Comparison of ENCODE assay signal across 25 cellular contexts in genomic region chr2:217149087-217149660, GRCh38.
"Had no signal": no experiment of that assay in that cellular context is flagged by ENCODE, and none has a peak within 500 bp of the region (broad histone marks: within the 10 kb centered on the region; RNA-seq: fewer than 3 reads in every experiment).

No MANE protein-coding gene starts in this region.

- ATAC-seq: activated T-helper 17 cell treated with anti-CD3 and anti-CD28 coated beads, Interleukin-2, amount 50 U/mL, for 72 hours; PC-3 had no signal

- DNase-seq: activated CD4-positive, alpha-beta memory T cell treated with anti-CD3 and anti-CD28 coated beads for 36 hours; activated CD4-positive, alpha-beta T cell treated with anti-CD3 and anti-CD28 coated beads, Interleukin-2, amount 10 ng/mL, durations not matched to agents 7 days and 5 days; activated CD4-positive, CD25-positive, alpha-beta regulatory T cell; activated CD8-positive, alpha-beta memory T cell treated with anti-CD3 and anti-CD28 coated beads for 24 hours; activated gamma-delta T cell; activated naive CD4-positive, alpha-beta T cell treated with anti-CD3 and anti-CD28 coated beads for 36 hours; activated T-cell treated with anti-CD3 and anti-CD28 coated beads, Interleukin-2, amount 50 U/mL, for 48 hours; adrenal gland; anterior cingulate cortex; Kasumi-1; KBM-7; NCI-H1105; NCI-H1436; NCI-H187; NCI-H2081 treated with DMSO at 0.1 percent for 48 hours; NCI-H446; NCI-H524; PC-3; SHP77; T-helper 2 cell; T1000 had no signal

- H3K36me3 Mint-ChIP-seq: activated CD4-positive, alpha-beta memory T cell treated with anti-CD3 and anti-CD28 coated beads for 36 hours; activated naive CD8-positive, alpha-beta T cell had no signal

- H3K9me3 Mint-ChIP-seq: activated CD4-positive, alpha-beta memory T cell treated with anti-CD3 and anti-CD28 coated beads for 36 hours; activated CD4-positive, alpha-beta T cell treated with anti-CD3 and anti-CD28 coated beads, Interleukin-2, amount 10 ng/mL, durations not matched to agents 7 days and 5 days; activated naive CD4-positive, alpha-beta T cell treated with anti-CD3 and anti-CD28 coated beads for 36 hours; activated T-helper 17 cell treated with anti-CD3 and anti-CD28 coated beads, Interleukin-2, amount 50 U/mL, for 72 hours had no signal

- H3K27ac Mint-ChIP-seq: activated CD4-positive, alpha-beta memory T cell treated with anti-CD3 and anti-CD28 coated beads for 36 hours; activated CD4-positive, alpha-beta T cell treated with anti-CD3 and anti-CD28 coated beads, Interleukin-2, amount 10 ng/mL, durations not matched to agents 7 days and 5 days; activated naive CD4-positive, alpha-beta T cell treated with anti-CD3 and anti-CD28 coated beads for 36 hours; activated naive CD8-positive, alpha-beta T cell; activated T-helper 17 cell treated with anti-CD3 and anti-CD28 coated beads, Interleukin-2, amount 50 U/mL, for 72 hours had no signal

- H3K4me3 ChIP-seq: adrenal gland, SJSA1 had no signal

- H3K4me1 Mint-ChIP-seq: activated CD4-positive, alpha-beta T cell treated with anti-CD3 and anti-CD28 coated beads, Interleukin-2, amount 10 ng/mL, durations not matched to agents 7 days and 5 days; activated T-helper 17 cell treated with anti-CD3 and anti-CD28 coated beads, Interleukin-2, amount 50 U/mL, for 72 hours had no signal

- H3K4me1 ChIP-seq: adrenal gland, SJSA1 had no signal

- H3K27ac ChIP-seq: adrenal gland, SJSA1, VCaP had no signal

- H3K27me3 ChIP-seq: adrenal gland, SJSA1 had no signal

- H3K36me3 ChIP-seq: adrenal gland, SJSA1 had no signal

- H3K9me3 ChIP-seq: adrenal gland, SJSA1 had no signal

- H3K4me3 Mint-ChIP-seq: activated CD4-positive, alpha-beta memory T cell treated with anti-CD3 and anti-CD28 coated beads for 36 hours; activated CD4-positive, alpha-beta T cell treated with anti-CD3 and anti-CD28 coated beads, Interleukin-2, amount 10 ng/mL, durations not matched to agents 7 days and 5 days; activated naive CD4-positive, alpha-beta T cell treated with anti-CD3 and anti-CD28 coated beads for 36 hours; activated naive CD8-positive, alpha-beta T cell; activated T-helper 17 cell treated with anti-CD3 and anti-CD28 coated beads, Interleukin-2, amount 50 U/mL, for 72 hours had no signal
